In genomic region chr12:49706351-49707126, GRCh38 we compare ENCODE assay signal across 8 cellular contexts. TPM values are rescaled to one million over a fixed set of nuclear protein-coding genes. Genes with fewer than 3 reads are reported as not detected.
DNase-seq lines count a peak whose midpoint lies in the region; ATAC-seq and TF ChIP-seq lines count a peak whose summit lies in the region.

No MANE protein-coding gene starts in this region.

- H3K4me3 Mint-ChIP-seq in stimulated activated naive CD8-positive, alpha-beta T cell treated with anti-CD3 and anti-CD28 coated beads, Interleukin-15, Interleukin-2, amounts not matched to agents 100 ng/mL and 50 ng/mL, for 24 hours: peak overlapping the region; percentile 86

- no peak for TF ChIP-seq CTCF in WERI-Rb-1 (IDR thresholded peaks at IDR 0.05; ENCODE audit: low read depth, low read length)
- peak in 1 of 56 donors; percentile 10 for TF ChIP-seq CTCF in dorsolateral prefrontal cortex (IDR thresholded peaks at IDR 0.05 in 54 of 56, conservative IDR thresholded peaks at IDR 0.05 in 2 of 56; ENCODE audit: low read depth in 1 of 56, partially characterized antibody in 56 of 56)
- TF ChIP-seq CTCF in lower lobe of right lung (IDR thresholded peaks at IDR 0.05): no peak
- TF ChIP-seq CTCF in GM13977 (IDR thresholded peaks at IDR 0.05; ENCODE audit: extremely low read depth, insufficient read depth, missing control alignments): no peak

- H3K9me3 ChIP-seq in WERI-Rb-1 (ENCODE audit: severe bottlenecking) (no peaks in the 10 kb centered on the region), lower lobe of right lung (no peaks in the 10 kb centered on the region)

- peak overlapping the region; percentile 85 for H3K27ac Mint-ChIP-seq in stimulated activated naive CD8-positive, alpha-beta T cell treated with anti-CD3 and anti-CD28 coated beads, Interleukin-15, Interleukin-2, amounts not matched to agents 100 ng/mL and 50 ng/mL, for 24 hours

- peak overlapping the region; percentile 92 for H3K27ac ChIP-seq in WERI-Rb-1
- peak overlapping the region; percentile 44 to 98 (median 92) for H3K27ac ChIP-seq in dorsolateral prefrontal cortex
- peak overlapping the region; percentile 87 for H3K27ac ChIP-seq in lower lobe of right lung

- peaks cover 4% of the 10 kb centered on the region for H3K27me3 Mint-ChIP-seq in stimulated activated naive CD8-positive, alpha-beta T cell treated with anti-CD3 and anti-CD28 coated beads, Interleukin-15, Interleukin-2, amounts not matched to agents 100 ng/mL and 50 ng/mL, for 24 hours

- H3K9me3 Mint-ChIP-seq in stimulated activated naive CD8-positive, alpha-beta T cell treated with anti-CD3 and anti-CD28 coated beads, Interleukin-15, Interleukin-2, amounts not matched to agents 100 ng/mL and 50 ng/mL, for 24 hours: no peaks in the 10 kb centered on the region

- H3K4me3 ChIP-seq in WERI-Rb-1 (ENCODE audit: low read depth, low read length) (peak overlapping the region; percentile 91), dorsolateral prefrontal cortex (peak overlapping the region; percentile 56 to 92 (median 84)), lower lobe of right lung (peak overlapping the region; percentile 78)

- intact Hi-C loops in dorsolateral prefrontal cortex (cut with DNase I): loop anchor here (1.0 to 2.0 kb wide), 3 partner anchors 33 to 62 kb away; partner anchors contain the start of gene TMBIM6 (in 1 of the 2)
- intact Hi-C loops in lower lobe of right lung (cut with DNase I): loop anchor here (5.0 kb wide), 1 partner anchor 64 kb away; no protein-coding TSS in a partner anchor

- DNase-seq in AG08395 (ENCODE audit: low spot score) (peak; percentile 20), WERI-Rb-1 (peak; percentile 37), dorsolateral prefrontal cortex (peak; percentile 28 to 65 (median 45)), lower lobe of right lung (peak; percentile 55), GM13977 (ENCODE audit: low spot score) (no peak)

- in situ Hi-C loops in GM13977 (cut with MboI; ENCODE audit: low pct_unique_long_range_greater_than_20kb, low sequenced_read_pairs, unreplicated experiment): no loop called here

- H3K4me1 ChIP-seq in lower lobe of right lung: peaks cover 31% of the 10 kb centered on the region

- H3K27me3 ChIP-seq in WERI-Rb-1 (ENCODE audit: insufficient read depth, low read depth, severe bottlenecking): no peaks in the 10 kb centered on the region
- H3K27me3 ChIP-seq in dorsolateral prefrontal cortex: no peaks in the 10 kb centered on the region
- no peaks in the 10 kb centered on the region for H3K27me3 ChIP-seq in lower lobe of right lung (ENCODE audit: low read depth)

- H3K36me3 ChIP-seq in WERI-Rb-1 (no peaks in the 10 kb centered on the region), lower lobe of right lung (no peaks in the 10 kb centered on the region)

- peaks cover 54% of the 10 kb centered on the region for H3K4me1 Mint-ChIP-seq in stimulated activated naive CD8-positive, alpha-beta T cell treated with anti-CD3 and anti-CD28 coated beads, Interleukin-15, Interleukin-2, amounts not matched to agents 100 ng/mL and 50 ng/mL, for 24 hours (ENCODE audit: low read depth)

- H3K36me3 Mint-ChIP-seq in stimulated activated naive CD8-positive, alpha-beta T cell treated with anti-CD3 and anti-CD28 coated beads, Interleukin-15, Interleukin-2, amounts not matched to agents 100 ng/mL and 50 ng/mL, for 24 hours (ENCODE audit: low read depth): no peaks in the 10 kb centered on the region

- ATAC-seq in GM19025 (IDR thresholded peaks at IDR 0.05; ENCODE audit: low read depth, unreplicated experiment) (peak; percentile 11), HG03378 (IDR thresholded peaks at IDR 0.05; ENCODE audit: unreplicated experiment) (peak; percentile 4), lower lobe of right lung (peak; percentile 27 to 32)

RNA-seq across cellular contexts. Expression of gene FMNL3, which starts 0.7 kb away (rescaled TPM):
- total RNA-seq in dorsolateral prefrontal cortex (10 to 100 TPM; 13.7 to 48.0 (median 29.3) TPM), lower lobe of right lung (36.1 TPM)

RNA-seq across cellular contexts. Expression of gene TMBIM6, which starts 34.8 kb away (rescaled TPM):
- 100 to 1,000 TPM; 290 to 477 (median 355) TPM for total RNA-seq in dorsolateral prefrontal cortex
- total RNA-seq in lower lobe of right lung: 671 TPM
